Comparison of ENCODE assay signal across 7 cellular contexts in genomic region chr16:73430138-73430537, GRCh38.
"Had no signal": no experiment of that assay in that cellular context is flagged by ENCODE, and none has a peak within 500 bp of the region (broad histone marks: within the 10 kb centered on the region; RNA-seq: fewer than 3 reads in every experiment).

No MANE protein-coding gene starts in this region.

- H3K9ac ChIP-seq: GM23248 had no signal

- H3K27ac Mint-ChIP-seq: H9 had no signal

- H3K9me3 Mint-ChIP-seq: H9 had no signal

- FAIRE-seq: H1, H54, HTR-8/SVneo had no signal

- H3K4me3 Mint-ChIP-seq: H9 had no signal

- DNase-seq: GM23248, H9, HCEC 1CT, KG1 had no signal

- H3K4me3 ChIP-seq: GM23248 had no signal

- H2AFZ ChIP-seq: GM23248 had no signal

- H3K27ac ChIP-seq: GM23248 had no signal
